Comparison of ENCODE assay signal across 4 cellular contexts in the genomic region with DNA sequence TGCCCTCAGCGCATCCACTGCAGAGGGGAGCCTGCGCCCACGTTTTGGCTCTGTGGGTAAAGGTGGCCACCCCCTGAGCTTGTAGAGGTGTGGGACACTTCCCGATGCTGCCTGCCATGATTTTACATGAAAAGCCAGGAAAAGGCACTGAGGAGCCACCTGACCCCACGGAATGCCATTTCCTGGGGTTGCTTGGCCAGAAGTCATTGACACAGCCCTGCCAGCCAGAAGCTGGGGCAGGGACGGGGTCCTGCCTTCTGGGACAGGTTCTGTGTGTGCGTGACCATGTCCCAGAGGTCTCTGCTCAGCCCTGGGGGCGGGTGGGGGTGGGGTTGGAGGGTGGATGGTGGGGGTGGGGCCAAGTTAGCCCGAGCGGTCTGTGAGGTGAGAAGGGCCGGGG. TPM values are rescaled to one million over a fixed set of nuclear protein-coding genes. Genes with fewer than 3 reads are reported as not detected.
"Had no signal": no experiment of that assay in that cellular context is flagged by ENCODE, and none has a peak within 500 bp of the region (broad histone marks: within the 10 kb centered on the region; RNA-seq: fewer than 3 reads in every experiment).

No MANE protein-coding gene starts in this region.

RNA-seq across cellular contexts. Expression of a gene that starts 39.8 kb away (rescaled TPM):
- total RNA-seq: epithelial cell of proximal tubule; foreskin keratinocyte; kidney epithelial cell; naive thymus-derived CD8-positive, alpha-beta T cell had no signal
